Comparison of ENCODE assay signal across 16 cellular contexts in genomic region chr9:78368236-78368635, GRCh38.
"Had no signal": no experiment of that assay in that cellular context is flagged by ENCODE, and none has a peak within 500 bp of the region (broad histone marks: within the 10 kb centered on the region; RNA-seq: fewer than 3 reads in every experiment).

No MANE protein-coding gene starts in this region.

- H3K27ac Mint-ChIP-seq: activated naive CD8-positive, alpha-beta T cell; memory B cell; naive thymus-derived CD4-positive, alpha-beta T cell; stimulated activated memory B cell treated with anti-CD40 and anti-IgM and Interleukin-4, amounts not matched to agents 10 μg/mL and 1 μg/mL and 100 μg/mL, for 72 hours had no signal

- H3K27ac ChIP-seq: esophagus muscularis mucosa, heart right ventricle, ovary, sigmoid colon, spleen, thyroid gland, WERI-Rb-1 had no signal

- ATAC-seq: heart right ventricle; naive thymus-derived CD4-positive, alpha-beta T cell; stimulated activated memory B cell treated with anti-CD40 and anti-IgM and Interleukin-4, amounts not matched to agents 10 μg/mL and 1 μg/mL and 100 μg/mL, for 72 hours had no signal

- H3K27me3 ChIP-seq: ovary, sigmoid colon, thyroid gland had no signal

- H3K36me3 Mint-ChIP-seq: activated naive CD8-positive, alpha-beta T cell; memory B cell; naive thymus-derived CD4-positive, alpha-beta T cell; stimulated activated memory B cell treated with anti-CD40 and anti-IgM and Interleukin-4, amounts not matched to agents 10 μg/mL and 1 μg/mL and 100 μg/mL, for 72 hours had no signal

- H3K4me3 ChIP-seq: esophagus muscularis mucosa, heart right ventricle, ovary, sigmoid colon, spleen, thyroid gland had no signal

- H3K4me1 ChIP-seq: esophagus muscularis mucosa, heart right ventricle, spleen, thyroid gland had no signal

- H3K9me3 ChIP-seq: esophagus muscularis mucosa, heart right ventricle, ovary, sigmoid colon, spleen, thyroid gland had no signal

- H3K4me1 Mint-ChIP-seq: stimulated activated memory B cell treated with anti-CD40 and anti-IgM and Interleukin-4, amounts not matched to agents 10 μg/mL and 1 μg/mL and 100 μg/mL, for 72 hours had no signal

- H3K36me3 ChIP-seq: esophagus muscularis mucosa, heart right ventricle, ovary, sigmoid colon, spleen, thyroid gland, WERI-Rb-1 had no signal

- DNase-seq: activated CD4-positive, alpha-beta T cell treated with anti-CD3 and anti-CD28 coated beads, Interleukin-2, amount 50 U/mL, for 4 hours; activated T-cell treated with anti-CD3 and anti-CD28 coated beads for 4 hours; effector CD4-positive, alpha-beta T cell; heart right ventricle; kidney glomerular epithelial cell; naive thymus-derived CD4-positive, alpha-beta T cell; ovary; sigmoid colon; spleen; stimulated activated CD4-positive, alpha-beta T cell treated with anti-CD3 and anti-CD28 coated beads, Interleukin-4, amount 100 ng/mL, for 4 hours; thyroid gland; WERI-Rb-1 had no signal

- H3K9me3 Mint-ChIP-seq: memory B cell; naive thymus-derived CD4-positive, alpha-beta T cell; stimulated activated memory B cell treated with anti-CD40 and anti-IgM and Interleukin-4, amounts not matched to agents 10 μg/mL and 1 μg/mL and 100 μg/mL, for 72 hours had no signal

- H3K4me3 Mint-ChIP-seq: activated naive CD8-positive, alpha-beta T cell; memory B cell; naive thymus-derived CD4-positive, alpha-beta T cell; stimulated activated memory B cell treated with anti-CD40 and anti-IgM and Interleukin-4, amounts not matched to agents 10 μg/mL and 1 μg/mL and 100 μg/mL, for 72 hours had no signal
